ENCODE assay signal across 16 cellular contexts in genomic region chr5:14059810-14060209, GRCh38.
DNase-seq lines count a peak whose midpoint lies in the region; ATAC-seq, FAIRE-seq and TF ChIP-seq lines count a peak whose summit lies in the region.
"Had no signal": no experiment of that assay in that cellular context is flagged by ENCODE, and none has a peak within 500 bp of the region (broad histone marks: within the 10 kb centered on the region; RNA-seq: fewer than 3 reads in every experiment).

No MANE protein-coding gene starts in this region.

- FAIRE-seq in GM12892 (lab: Jason Lieb, UNC) = no peak
- FAIRE-seq: HepG2 had no signal

- H3K36me3 ChIP-seq in PC-3 (ENCODE audit: low read depth, low read length) = no peaks in the 10 kb centered on the region
- H3K36me3 ChIP-seq: BLaER1 treated with 17β-estradiol and CSF1 and Interleukin-3, amounts not matched to agents 10 nM and 100 nM; HAP-1 had no signal

- TF ChIP-seq CTCF in PC-3 (conservative IDR thresholded peaks at IDR 0.05; ENCODE audit: low read depth, low read length) = no peak

- POLR2A ChIA-PET in PC-3 (lab: Charles Lee; ENCODE audit: unreplicated experiment) = no interaction called here

- no peaks in the 10 kb centered on the region for H3K79me2 ChIP-seq in PC-3 (ENCODE audit: low read length)

- no peak overlapping the region for H2AFZ ChIP-seq in PC-3 (ENCODE audit: low read length)
- H2AFZ ChIP-seq: GM23248 had no signal

- 66% methylated on average over 2 of the region's 2 CpGs for WGBS in right cardiac atrium

- H4K20me1 ChIP-seq in PC-3 (ENCODE audit: low read length) = no peaks in the 10 kb centered on the region
- H4K20me1 ChIP-seq: BLaER1 treated with 17β-estradiol and CSF1 and Interleukin-3, amounts not matched to agents 10 nM and 100 nM had no signal

- H3K9me3 ChIP-seq in right cardiac atrium (ENCODE audit: control insufficient read depth, low read length) (peaks cover 2% of the 10 kb centered on the region), PC-3 (ENCODE audit: low read length) (no peaks in the 10 kb centered on the region)
- H3K9me3 ChIP-seq: HAP-1 had no signal

- H3K9ac ChIP-seq in PC-3 (ENCODE audit: low read length) = no peak overlapping the region
- H3K9ac ChIP-seq: BLaER1 treated with 17β-estradiol and CSF1 and Interleukin-3, amounts not matched to agents 10 nM and 100 nM; GM23248 had no signal

- H3K9me2 ChIP-seq in PC-3 (replicated peaks; ENCODE audit: low read length) = no peaks in the 10 kb centered on the region

- intact Hi-C loops in Right ventricle myocardium superior (cut with DNase I) (no loop called here), right cardiac atrium (cut with DNase I) (no loop called here), PC-3 (cut with micrococcal nuclease) (no loop called here)

- DNase-seq in Right ventricle myocardium superior (no peak), right cardiac atrium (no peak), PC-3 (peak; percentile 50), iris pigment epithelial cell (ENCODE audit: low read depth) (peak; percentile 14), GM12892 (ENCODE audit: insufficient read length) (no peak), GM19238 (ENCODE audit: insufficient read length, low spot score) (no peak)
- DNase-seq: 8988T; Calu3; CD8-positive, alpha-beta T cell; DMS79 treated with DMSO at 0.1 percent for 48 hours; GF-D8; GM23248 had no signal

- ATAC-seq in Right ventricle myocardium superior (ENCODE audit: poor library complexity) = peak; percentile 84
- no peak for ATAC-seq in right cardiac atrium
- ATAC-seq in PC-3 = peak; percentile 60
- no peak for ATAC-seq in activated CD4-positive, CD25-positive, alpha-beta regulatory T cell treated with anti-CD3 and anti-CD28 coated beads, Interleukin-2, amount 50 U/mL, for 24 hours
- ATAC-seq: CD8-positive, alpha-beta T cell; HepG2 had no signal

- CTCF ChIA-PET in PC-3 (lab: Charles Lee) = no interaction called here

- H3K4me3 ChIP-seq in right cardiac atrium (ENCODE audit: low read length) = no peak overlapping the region
- H3K4me3 ChIP-seq in PC-3 (ENCODE audit: low read length) = no peak overlapping the region
- H3K4me3 ChIP-seq: BLaER1 treated with 17β-estradiol and CSF1 and Interleukin-3, amounts not matched to agents 10 nM and 100 nM; GM23248; HAP-1 had no signal

- no peak overlapping the region for H3K4me2 ChIP-seq in PC-3 (ENCODE audit: low read length)
- H3K4me2 ChIP-seq: BLaER1 treated with 17β-estradiol and CSF1 and Interleukin-3, amounts not matched to agents 10 nM and 100 nM had no signal

- H3K27ac ChIP-seq in right cardiac atrium (ENCODE audit: low read length) = no peak overlapping the region
- peak overlapping the region; percentile 12; the same call in 1 of the 2 replicates for H3K27ac ChIP-seq in PC-3 (ENCODE audit: low read length)
- H3K27ac ChIP-seq: BLaER1 treated with 17β-estradiol and CSF1 and Interleukin-3, amounts not matched to agents 10 nM and 100 nM; GM23248 had no signal

- BruUV-seq in PC-3 (replicated peaks; lab: Mats Ljungman, UMichigan) = no TSS peak

- no peaks in the 10 kb centered on the region for H3F3A ChIP-seq in PC-3 (ENCODE audit: low read length, unreplicated experiment)

- no peaks in the 10 kb centered on the region for H3K27me3 ChIP-seq in right cardiac atrium (ENCODE audit: control insufficient read depth, insufficient read depth)
- H3K27me3 ChIP-seq in PC-3 (ENCODE audit: low read length) = no peaks in the 10 kb centered on the region
- H3K27me3 ChIP-seq: BLaER1 treated with 17β-estradiol and CSF1 and Interleukin-3, amounts not matched to agents 10 nM and 100 nM had no signal

- H3K4me1 ChIP-seq in right cardiac atrium (ENCODE audit: control insufficient read depth, insufficient read depth, low read length) (no peaks in the 10 kb centered on the region), PC-3 (ENCODE audit: insufficient read depth, low read length) (0 out of 2 replicates have a peak, but pooled peaks cover 3% of the 10 kb centered on the region)
- H3K4me1 ChIP-seq: BLaER1 treated with 17β-estradiol and CSF1 and Interleukin-3, amounts not matched to agents 10 nM and 100 nM; HAP-1 had no signal

- no peak for TF ChIP-seq POLR2A in GM12892 (IDR thresholded peaks at IDR 0.05; ENCODE audit: low read depth, low read length)

Comparison
In these comparisons a context has a peak if more than half of its experiments do, and no peak if none do; other contexts are left out.
1. ATAC-seq: peak in Right ventricle myocardium superior (single experiment) and PC-3 (single experiment); none in right cardiac atrium (0 of 2) and activated CD4-positive, CD25-positive, alpha-beta regulatory T cell treated with anti-CD3 and anti-CD28 coated beads, Interleukin-2, amount 50 U/mL, for 24 hours (0 of 2).
2. DNase-seq: peak in PC-3 (single experiment) and iris pigment epithelial cell (single experiment); none in Right ventricle myocardium superior (single experiment), right cardiac atrium (0 of 3), GM12892 (single experiment) and GM19238 (single experiment).